ENCODE assay signal across 12 cellular contexts in the genomic region with DNA sequence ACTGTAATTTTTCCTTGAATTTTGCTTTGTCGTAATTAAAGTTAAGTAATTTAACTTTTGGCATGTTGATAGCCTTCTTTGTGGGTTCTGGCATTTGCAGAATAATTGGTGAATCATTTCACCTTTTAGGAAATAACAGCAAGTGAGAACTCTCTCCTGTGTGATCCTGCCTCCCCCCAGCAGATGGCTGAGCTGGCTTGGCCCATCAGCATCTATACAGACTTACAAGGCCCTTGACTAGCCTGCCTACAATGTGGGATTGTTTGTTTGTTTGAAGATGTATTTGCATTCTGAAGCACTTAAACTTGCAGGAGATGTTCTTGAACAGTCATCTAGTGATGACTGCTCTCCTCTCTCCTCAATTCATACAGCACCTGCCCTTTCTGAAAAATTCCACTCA. TPM values are rescaled to one million over a fixed set of nuclear protein-coding genes. Genes with fewer than 3 reads are reported as not detected.
DNase-seq lines count a peak whose midpoint lies in the region; ATAC-seq, FAIRE-seq and TF ChIP-seq lines count a peak whose summit lies in the region.
"Had no signal": no experiment of that assay in that cellular context is flagged by ENCODE, and none has a peak within 500 bp of the region (broad histone marks: within the 10 kb centered on the region; RNA-seq: fewer than 3 reads in every experiment).

No MANE protein-coding gene starts in this region.

- H3K9me3 ChIP-seq in GM12878 (replicated peaks; ENCODE audit: control insufficient read depth, insufficient read depth, low read length) (no peaks in the 10 kb centered on the region), mesenchymal stem cell (ENCODE audit: control insufficient read depth, low read length) (no peaks in the 10 kb centered on the region), aorta (ENCODE audit: control insufficient read depth, low read length) (no peaks in the 10 kb centered on the region)
- H3K9me3 ChIP-seq: tibial artery had no signal

- DNase-seq in NCI-H1105 treated with DMSO at 0.1 percent for 48 hours (lab: John Stamatoyannopoulos, UW) (peak; percentile 10), NCI-H1105 (lab: John Stamatoyannopoulos, UW) (no peak), NCI-H1436 (lab: John Stamatoyannopoulos, UW) (peak; percentile 28), GM12878 (ENCODE audit: low read depth, low spot score) (no peak), mesenchymal stem cell (peak; percentile 54), SHP77 (lab: John Stamatoyannopoulos, UW) (no peak), aorta (no peak), NCI-H2171 treated with DMSO at 0.1 percent for 48 hours (lab: John Stamatoyannopoulos, UW) (no peak)
- DNase-seq: activated gamma-delta T cell treated with Interleukin-2 at 50 U/mL for 16 hours; kidney glomerular epithelial cell; NK-92 treated with Interleukin-12 subunit alpha and Interleukin-12 subunit beta, amount 100 ng/mL, for 24 hours; tibial artery had no signal

- no peak overlapping the region for H2BK15ac ChIP-seq in mesenchymal stem cell (ENCODE audit: low read depth, poor library complexity, severe bottlenecking)

- 100% methylated on average over 1 of the region's 1 CpG for WGBS in GM12878 (ENCODE audit: insufficient coverage, insufficient replicate concordance, low lambda C conversion rate, missing lambda C conversion rate)
- 86% methylated on average over 1 of the region's 1 CpG for WGBS in mesenchymal stem cell
- WGBS in aorta, 2 donors: 91 to 95% methylated on average over 1 of the region's 1 CpG

- H4K91ac ChIP-seq in mesenchymal stem cell (ENCODE audit: low read length): no peak overlapping the region

- H3K36me3 ChIP-seq in GM12878 (ENCODE audit: control insufficient read depth in 2 of 2, insufficient read depth in 2 of 2, low read length in 1 of 2) (peaks cover 6 to 22% of the 10 kb centered on the region in 2 experiments), mesenchymal stem cell (ENCODE audit: control insufficient read depth in 1 of 2, insufficient read depth in 2 of 2, low read depth in 1 of 2, low read length in 2 of 2) (peaks cover 16 to 62% of the 10 kb centered on the region in 2 experiments), aorta (ENCODE audit: control insufficient read depth in 1 of 2, insufficient read depth in 2 of 2, low read length in 1 of 2) (peaks cover 0 to 10% of the 10 kb centered on the region in 2 donors)

- in situ Hi-C loops in GM12878 (cut with MboI): no loop called here

- no peaks in the 10 kb centered on the region; the same call in 1 of the 2 replicates for H3K79me2 ChIP-seq in GM12878 (ENCODE audit: control insufficient read depth, insufficient read depth, low read length)

- H3K4ac ChIP-seq in mesenchymal stem cell (ENCODE audit: low read depth in 1 of 2, low read length in 2 of 2): no peak overlapping the region

- H3K4me1 ChIP-seq in GM12878 (ENCODE audit: control insufficient read depth, insufficient read depth, low read length) (no peaks in the 10 kb centered on the region), mesenchymal stem cell (ENCODE audit: control insufficient read depth, insufficient read depth, low read depth, low read length) (no peaks in the 10 kb centered on the region), aorta (ENCODE audit: control insufficient read depth in 1 of 2, insufficient read depth in 2 of 2, low read length in 2 of 2) (peaks cover 0 to 2% of the 10 kb centered on the region in 2 donors)

- H3K4me3 ChIP-seq in GM12878 (no peak overlapping the region), mesenchymal stem cell (ENCODE audit: insufficient read depth in 1 of 2, low read depth in 1 of 2, low read length in 2 of 2) (no peak overlapping the region), aorta (ENCODE audit: low read length in 2 of 2) (no peak overlapping the region)
- H3K4me3 ChIP-seq: tibial artery had no signal

- POLR2A ChIA-PET in GM12878 (lab: Charles Lee): interaction anchor here (2.1 to 2.2 kb wide), 2 partner anchors 11 to 36 kb away, joined by 4 to 6 read pairs; no protein-coding TSS in a partner anchor

- H3K18ac ChIP-seq in mesenchymal stem cell (ENCODE audit: low read depth in 1 of 2, low read length in 2 of 2): no peak overlapping the region

- H3K14ac ChIP-seq in mesenchymal stem cell (ENCODE audit: low read length in 2 of 2): no peak overlapping the region

- H2AFZ ChIP-seq in GM12878 (ENCODE audit: control insufficient read depth, low read depth, low read length) (no peak overlapping the region), mesenchymal stem cell (ENCODE audit: low read depth, low read length) (no peak overlapping the region)

- peaks cover 20% of the 10 kb centered on the region for H3K79me1 ChIP-seq in mesenchymal stem cell (replicated peaks; ENCODE audit: low read length, poor library complexity, severe bottlenecking)

- no peak for TF ChIP-seq RAD21 in GM12878 (IDR thresholded peaks at IDR 0.05; ENCODE audit: insufficient read depth, low read depth, low read length)

- RAD21 ChIA-PET in GM12878 (lab: Charles Lee; ENCODE audit: unreplicated experiment): interaction anchor here (0.8 to 3.0 kb wide), 7 partner anchors 9 to 59 kb away, joined by 3 to 14 read pairs (median 6); no protein-coding TSS in a partner anchor

- no peak overlapping the region for H3K23ac ChIP-seq in mesenchymal stem cell (ENCODE audit: low read length in 2 of 2)

- no peak for TF ChIP-seq POLR2A in GM12878 (IDR thresholded peaks at IDR 0.05; ENCODE audit: low read depth, low read length)

- peak in 1 of 3 experiments; percentile 19; a peak in 1 of 6 replicates for TF ChIP-seq CTCF in GM12878 (IDR thresholded peaks at IDR 0.05 in 2 of 3, conservative IDR thresholded peaks at IDR 0.05 in 1 of 3; ENCODE audit: control insufficient read depth in 2 of 3, extremely low read depth in 1 of 3, insufficient read depth in 1 of 3, low read depth in 3 of 3, low read length in 3 of 3)

- TF ChIP-seq EP300 in GM12878 (IDR thresholded peaks at IDR 0.05; ENCODE audit: borderline replicate concordance in 1 of 2, control insufficient read depth in 1 of 2, low read depth in 2 of 2, low read length in 2 of 2): no peak

- no peaks in the 10 kb centered on the region for H4K20me1 ChIP-seq in GM12878 (ENCODE audit: control insufficient read depth, insufficient read depth)

- H2BK120ac ChIP-seq in mesenchymal stem cell (ENCODE audit: low read depth, low read length): no peak overlapping the region

- SMC1A ChIA-PET in GM12878 (lab: Charles Lee; ENCODE audit: uncharacterized antibody, unreplicated experiment): interaction anchor here (0.9 to 6.5 kb wide), 13 partner anchors 9 to 79 kb away, joined by 3 to 69 read pairs (median 6); a partner anchor contains a TSS

- BruUV-seq in GM12878 (replicated peaks; lab: Mats Ljungman, UMichigan): no TSS peak

- CTCF ChIA-PET in GM12878 (lab: Yijun Ruan, JAX): interaction anchor here (0.5 to 5.2 kb wide), 25 partner anchors 9 to 310 kb away, joined by 3 to 79 read pairs (median 8); a partner anchor contains a TSS

- H3K4me2 ChIP-seq in GM12878 (ENCODE audit: control insufficient read depth, insufficient read depth): no peak overlapping the region
- H3K4me2 ChIP-seq in mesenchymal stem cell (ENCODE audit: low read length, poor library complexity, severe bottlenecking): no peak overlapping the region

- no peak overlapping the region for H3K27ac ChIP-seq in GM12878 (ENCODE audit: control insufficient read depth, insufficient read depth)
- H3K27ac ChIP-seq in mesenchymal stem cell (ENCODE audit: low read length, poor library complexity, severe bottlenecking): no peak overlapping the region
- H3K27ac ChIP-seq in aorta (ENCODE audit: low read depth in 1 of 2, low read length in 2 of 2): no peak overlapping the region
- H3K27ac ChIP-seq: tibial artery had no signal

- intact Hi-C loops in GM12878 (cut with micrococcal nuclease; ENCODE audit: unreplicated experiment) (loop anchor here (2.0 kb wide), 1 partner anchor 54 kb away; no protein-coding TSS in a partner anchor), aorta (cut with DNase I) (loop anchor here in 1 of 2 donors (10.0 kb wide), 1 partner anchor 58 kb away; a partner anchor contains a TSS)

- ATAC-seq in GM12878 (0 out of 3 replicates have a peak, but pooled peaks have one; percentile 41), aorta (ENCODE audit: low FRiP score) (no peak)

- no peak overlapping the region for H2AK5ac ChIP-seq in mesenchymal stem cell (ENCODE audit: low read length, severe bottlenecking)

- no peak overlapping the region for H2BK12ac ChIP-seq in mesenchymal stem cell (ENCODE audit: low read length in 2 of 2)

- H3K27me3 ChIP-seq in GM12878 (replicated peaks in 1 of 2; ENCODE audit: control insufficient read depth in 2 of 2, insufficient read depth in 2 of 2, low read length in 1 of 2) (no peaks in the 10 kb centered on the region), mesenchymal stem cell (ENCODE audit: control insufficient read depth in 1 of 2, insufficient read depth in 1 of 2, low read length in 2 of 2) (no peaks in the 10 kb centered on the region), aorta (ENCODE audit: control insufficient read depth in 1 of 2, insufficient read depth in 2 of 2, low read length in 1 of 2) (no peaks in the 10 kb centered on the region)
- H3K27me3 ChIP-seq: tibial artery had no signal

- FAIRE-seq in GM12878 (lab: Jason Lieb, UNC): no peak

- no peak overlapping the region for H3K9ac ChIP-seq in GM12878 (ENCODE audit: control insufficient read depth, insufficient read depth, low read length)
- no peak overlapping the region for H3K9ac ChIP-seq in mesenchymal stem cell (ENCODE audit: low read length)

- H2BK5ac ChIP-seq in mesenchymal stem cell (ENCODE audit: low read depth, low read length, poor library complexity, severe bottlenecking): no peak overlapping the region

- no peak overlapping the region for H4K8ac ChIP-seq in mesenchymal stem cell (ENCODE audit: low read length)

RNA-seq across cellular contexts. Expression of a gene that starts 55.9 kb away (rescaled TPM):
- total RNA-seq in GM12878 (2013; cell fraction: nucleolus; rRNA removed): 15.8 and 15.9 TPM in 2 replicates
- 11.8 and 12.8 TPM in 2 replicates for total RNA-seq in GM12878 (2014; rRNA removed)
- 15.6 and 16.0 TPM in 2 replicates for total RNA-seq in GM12878 (2014; rRNA removed; fragmentation: Illumina TruSeq; extraction: Trizol)
- total RNA-seq in GM12878 (2021): 14.8 TPM in 2 replicates
- 7.9 TPM for polyA plus RNA-seq in GM12878 (2011; ENCODE audit: low read depth)
- 19.8 and 23.0 TPM in 2 replicates for polyA plus RNA-seq in GM12878 (2011; rRNA removed)
- polyA plus RNA-seq in GM12878 (2011; cell fraction: cytosol; rRNA removed): 10.3 and 10.7 TPM in 2 replicates
- 9.7 and 13.5 TPM in 2 replicates for polyA plus RNA-seq in GM12878 (2011; cell fraction: nucleus; rRNA removed)
- polyA plus RNA-seq in GM12878 (2012): 9.4 and 11.5 TPM in 2 replicates
- polyA plus RNA-seq in GM12878 (2014; fragmentation: Illumina TruSeq; extraction: Trizol): 14.6 and 20.8 TPM in 2 replicates
- polyA plus RNA-seq in GM12878 (2014; fragmentation: Nextera tagmentation; extraction: Ambion mirVana): 1 to 10 TPM; 3.2 to 4.2 TPM
- polyA plus RNA-seq in GM12878 (2014; rRNA removed): 8.4 and 8.8 TPM in 2 replicates
- polyA plus RNA-seq in GM12878 (2016; fragmentation: Nextera tagmentation; extraction: Ambion mirVana): 1 to 10 TPM; 8.1 to 8.4 TPM
- 10.9 and 12.6 TPM in 2 replicates for polyA minus RNA-seq in GM12878 (2011; rRNA and poly(A)+ RNA removed)
- 6.0 and 7.1 TPM in 2 replicates for polyA minus RNA-seq in GM12878 (2011; cell fraction: cytosol; rRNA and poly(A)+ RNA removed)
- 4.0 and 5.2 TPM in 2 replicates for polyA minus RNA-seq in GM12878 (2011; cell fraction: nucleus; rRNA and poly(A)+ RNA removed)
- 24.4 TPM for polyA plus RNA-seq in mesenchymal stem cell (2013, experiment 1 of 2)
- polyA plus RNA-seq in mesenchymal stem cell (2013, experiment 2 of 2): 23.0 TPM
- total RNA-seq in aorta: 10 to 100 TPM; 14.8 to 19.7 TPM
- polyA plus RNA-seq in aorta: 10 to 100 TPM in 1 of 2 donors, 1 to 10 TPM in 1; 5.0 to 12.4 TPM

RNA-seq across cellular contexts. Expression of a gene that starts 56.8 kb away (rescaled TPM):
- 14.1 and 14.8 TPM in 2 replicates for total RNA-seq in GM12878 (2013; cell fraction: nucleolus; rRNA removed)
- 14.4 and 18.0 TPM in 2 replicates for total RNA-seq in GM12878 (2014; rRNA removed)
- total RNA-seq in GM12878 (2014; rRNA removed; fragmentation: Illumina TruSeq; extraction: Trizol): 13.6 and 21.1 TPM in 2 replicates
- total RNA-seq in GM12878 (2021): 32.5 and 37.6 TPM in 2 replicates
- polyA plus RNA-seq in GM12878 (2011; ENCODE audit: low read depth): 3.4 TPM
- polyA plus RNA-seq in GM12878 (2011; rRNA removed): 9.5 and 13.9 TPM in 2 replicates
- polyA plus RNA-seq in GM12878 (2011; cell fraction: cytosol; rRNA removed): 18.8 and 20.3 TPM in 2 replicates
- polyA plus RNA-seq in GM12878 (2011; cell fraction: nucleus; rRNA removed): 46.2 and 46.4 TPM in 2 replicates
- 8.5 and 9.9 TPM in 2 replicates for polyA plus RNA-seq in GM12878 (2012)
- 16.6 and 23.0 TPM in 2 replicates for polyA plus RNA-seq in GM12878 (2014; fragmentation: Illumina TruSeq; extraction: Trizol)
- 1 to 10 TPM in 1 of 2 experiments, under 1 TPM in 1; 0.43 to 3.0 TPM for polyA plus RNA-seq in GM12878 (2014; fragmentation: Nextera tagmentation; extraction: Ambion mirVana)
- polyA plus RNA-seq in GM12878 (2014; rRNA removed): 25.8 and 31.6 TPM in 2 replicates
- polyA plus RNA-seq in GM12878 (2016; fragmentation: Nextera tagmentation; extraction: Ambion mirVana): 10 to 100 TPM; 27.7 to 33.8 TPM
- polyA minus RNA-seq in GM12878 (2011; rRNA and poly(A)+ RNA removed): 10.7 and 14.4 TPM in 2 replicates
- 4.7 and 9.9 TPM in 2 replicates for polyA minus RNA-seq in GM12878 (2011; cell fraction: cytosol; rRNA and poly(A)+ RNA removed)
- polyA minus RNA-seq in GM12878 (2011; cell fraction: nucleus; rRNA and poly(A)+ RNA removed): 6.2 and 12.9 TPM in 2 replicates
- polyA plus RNA-seq in mesenchymal stem cell (2013, experiment 1 of 2): 11.6 TPM
- 12.2 TPM for polyA plus RNA-seq in mesenchymal stem cell (2013, experiment 2 of 2)
- 10 to 100 TPM; 25.6 to 34.7 TPM for total RNA-seq in aorta
- polyA plus RNA-seq in aorta: 10 to 100 TPM; 17.5 to 33.9 TPM

Comparison
In these comparisons a context has a peak if more than half of its experiments do, and no peak if none do; other contexts are left out.
1. DNase-seq: peak in NCI-H1105 treated with DMSO at 0.1 percent for 48 hours (single experiment), NCI-H1436 (single experiment) and mesenchymal stem cell (single experiment); none in NCI-H1105 (single experiment), GM12878 (single experiment), SHP77 (0 of 2), aorta (0 of 2) and NCI-H2171 treated with DMSO at 0.1 percent for 48 hours (single experiment).